Comparison of ENCODE assay signal across 27 cellular contexts in the genomic region with DNA sequence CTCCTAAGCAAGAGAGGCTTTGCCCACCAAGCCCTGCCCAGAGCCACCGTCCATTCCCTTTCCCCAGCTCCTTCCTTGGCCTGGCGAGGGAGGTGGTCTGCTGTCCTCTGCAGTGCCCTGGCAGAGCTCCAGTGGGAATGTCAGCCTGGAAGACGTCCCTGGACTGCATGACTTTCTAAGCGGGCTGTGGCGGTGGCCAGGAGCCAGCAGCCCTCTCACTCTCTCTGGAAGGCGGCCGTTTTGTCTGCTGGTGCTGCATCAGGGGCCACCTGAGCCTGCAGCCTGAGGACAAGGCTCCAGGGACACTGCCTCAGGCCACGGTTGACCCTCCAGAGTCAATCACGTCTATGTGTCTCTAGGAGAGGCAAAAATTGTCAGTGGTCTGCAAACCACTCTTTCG.
A peak's percentile ranks its signal among the peaks of the same experiment; 100 is the strongest.
DNase-seq lines count a peak whose midpoint lies in the region; ATAC-seq, FAIRE-seq and TF ChIP-seq lines count a peak whose summit lies in the region.
"Had no signal": no experiment of that assay in that cellular context is flagged by ENCODE, and none has a peak within 500 bp of the region (broad histone marks: within the 10 kb centered on the region; RNA-seq: fewer than 3 reads in every experiment).

No MANE protein-coding gene starts in this region.

- ATAC-seq in Right ventricle myocardium inferior = peak; percentile 20
- ATAC-seq in HG03521 (IDR thresholded peaks at IDR 0.05; ENCODE audit: unreplicated experiment) = no peak
- no peak for ATAC-seq in HG03520 (IDR thresholded peaks at IDR 0.05; ENCODE audit: unreplicated experiment)
- ATAC-seq in naive thymus-derived CD8-positive, alpha-beta T cell = no peak
- ATAC-seq: activated naive CD4-positive, alpha-beta T cell treated with anti-CD3 and anti-CD28 coated beads, Interleukin-2, amount 50 U/mL, for 72 hours; activated T-helper 17 cell treated with anti-CD3 and anti-CD28 coated beads, Interleukin-2, amount 50 U/mL, for 72 hours; K562; stimulated activated naive CD8-positive, alpha-beta T cell treated with anti-CD3 and anti-CD28 coated beads, Interleukin-15, Interleukin-2, amounts not matched to agents 100 U/mL and 50 U/mL, for 24 hours had no signal

- no peaks in the 10 kb centered on the region for H3K9me3 Mint-ChIP-seq in nephron
- H3K9me3 Mint-ChIP-seq in naive thymus-derived CD8-positive, alpha-beta T cell = no peaks in the 10 kb centered on the region
- H3K9me3 Mint-ChIP-seq: activated naive CD4-positive, alpha-beta T cell treated with anti-CD3 and anti-CD28 coated beads, Interleukin-2, amount 50 U/mL, for 72 hours; activated T-helper 17 cell treated with anti-CD3 and anti-CD28 coated beads, Interleukin-2, amount 50 U/mL, for 72 hours; CD4-positive, alpha-beta T cell had no signal

- H3K9ac ChIP-seq in H1 (replicated peaks in 1 of 4; ENCODE audit: extremely low read depth in 1 of 4, low read depth in 3 of 4, low read length in 3 of 4) = no peak overlapping the region

- H2BK15ac ChIP-seq in H1 (ENCODE audit: low read length) = no peak overlapping the region

- H3K4me3 Mint-ChIP-seq in nephron = peak overlapping the region in 1 of 3 experiments; percentile 8
- H3K4me3 Mint-ChIP-seq in naive thymus-derived CD8-positive, alpha-beta T cell = no peak overlapping the region
- H3K4me3 Mint-ChIP-seq: activated T-helper 17 cell treated with anti-CD3 and anti-CD28 coated beads, Interleukin-2, amount 50 U/mL, for 72 hours; CD4-positive, alpha-beta T cell had no signal

- H3K36me3 ChIP-seq in H1 (ENCODE audit: control insufficient read depth in 2 of 4, insufficient read depth in 4 of 4, low read length in 3 of 4) = no peaks in the 10 kb centered on the region
- H3K36me3 ChIP-seq: MG63, tibial nerve, WERI-Rb-1 had no signal

- H2BK20ac ChIP-seq in H1 (ENCODE audit: low read length) = no peak overlapping the region

- no peaks in the 10 kb centered on the region for H3K9me3 ChIP-seq in H1 (ENCODE audit: insufficient read depth in 2 of 2, low read depth in 1 of 2, low read length in 1 of 2)
- H3K9me3 ChIP-seq: MG63, tibial nerve had no signal

- H4K5ac ChIP-seq in H1 (ENCODE audit: insufficient read length, low read depth, low read length) = no peak overlapping the region

- H3K23me2 ChIP-seq in H1 (ENCODE audit: low read depth, low read length) = no peaks in the 10 kb centered on the region; the same call in 1 of the 2 replicates

- H4K8ac ChIP-seq in H1 (ENCODE audit: extremely low read depth, insufficient read depth, low read length) = peak overlapping the region; percentile 57; the same call in 1 of the 2 replicates

- peaks cover 17% of the 10 kb centered on the region for H3K27me3 Mint-ChIP-seq in nephron (ENCODE audit: low read depth)
- peaks cover 0 to 12% (median 4%) of the 10 kb centered on the region in 5 donors for H3K27me3 Mint-ChIP-seq in naive thymus-derived CD8-positive, alpha-beta T cell

- no peak overlapping the region for H2AK5ac ChIP-seq in H1 (ENCODE audit: low read depth, low read length)

- TF ChIP-seq CTCF in H1 (IDR thresholded peaks at IDR 0.05; ENCODE audit: control extremely low read depth in 1 of 3, insufficient read depth in 1 of 3, low read depth in 1 of 3, low read length in 3 of 3) (no peak), nephron (IDR thresholded peaks at IDR 0.05; ENCODE audit: unreplicated experiment in 3 of 3) (no peak)

- no peak overlapping the region for H3K56ac ChIP-seq in H1 (replicated peaks; ENCODE audit: insufficient read length, low read depth, low read length)

- POLR2A ChIA-PET in H1 (lab: Charles Lee; ENCODE audit: partially characterized antibody) = no interaction called here
- POLR2A ChIA-PET in naive thymus-derived CD8-positive, alpha-beta T cell (lab: Charles Lee) = no interaction called here

- no peak overlapping the region for H2BK5ac ChIP-seq in H1 (ENCODE audit: low read depth, low read length)

- no peak for TF ChIP-seq RAD21 in H1 (IDR thresholded peaks at IDR 0.05 in 1 of 2, conservative IDR thresholded peaks at IDR 0.05 in 1 of 2; ENCODE audit: low read depth in 2 of 2, low read length in 2 of 2)

- CTCF ChIA-PET in H1 (lab: Charles Lee; ENCODE audit: partially characterized antibody) = interaction anchor here (0.9 to 1.7 kb wide), 7 partner anchors 11 to 71 kb away, joined by 3 to 4 read pairs (median 3); no protein-coding TSS in a partner anchor

- no peak overlapping the region for H2BK12ac ChIP-seq in H1 (ENCODE audit: low read depth, low read length)

- no peak for TF ChIP-seq EP300 in H1 (IDR thresholded peaks at IDR 0.05; ENCODE audit: borderline replicate concordance in 1 of 2, low read depth in 2 of 2, low read length in 2 of 2)

- no peaks in the 10 kb centered on the region for H3K79me2 ChIP-seq in H1 (ENCODE audit: control insufficient read depth in 1 of 2, insufficient read depth in 2 of 2, low read length in 2 of 2)

- no peaks in the 10 kb centered on the region; a peak in 1 of 7 replicates for H3K4me1 ChIP-seq in H1 (replicated peaks in 1 of 4; ENCODE audit: control insufficient read depth in 3 of 4, insufficient read depth in 4 of 4, low read length in 3 of 4)

- TF ChIP-seq POLR2A in H1 (IDR thresholded peaks at IDR 0.05; ENCODE audit: control extremely low read depth in 1 of 2, low read depth in 2 of 2, low read length in 2 of 2) = no peak

- no peak overlapping the region for H3K4me2 ChIP-seq in H1 (ENCODE audit: insufficient read depth in 1 of 2, low read depth in 2 of 2, low read length in 2 of 2)

- H3K27me3 ChIP-seq in H1 (replicated peaks in 1 of 4; ENCODE audit: control insufficient read depth in 3 of 4, extremely low read depth in 1 of 4, insufficient read depth in 3 of 4, low read length in 3 of 4) = no peaks in the 10 kb centered on the region; a peak in 1 of 7 replicates
- H3K27me3 ChIP-seq: MG63, tibial nerve had no signal

- no peak overlapping the region for H3K4ac ChIP-seq in H1 (replicated peaks; ENCODE audit: insufficient read length, low read depth, low read length)

- H4K20me1 ChIP-seq in H1 (replicated peaks in 1 of 2; ENCODE audit: control insufficient read depth in 1 of 2, insufficient read depth in 2 of 2, low read length in 2 of 2) = no peaks in the 10 kb centered on the region

- H3K27ac ChIP-seq in H1 (ENCODE audit: low read depth, low read length) = no peak overlapping the region
- H3K27ac ChIP-seq: tibial nerve, WERI-Rb-1 had no signal

- no peak overlapping the region for H3K23ac ChIP-seq in H1 (ENCODE audit: insufficient read length)

- intact Hi-C loops in Right ventricle myocardium inferior (cut with DNase I) (no loop called here), cardiac septum (cut with DNase I) (no loop called here)

- H3K4me3 ChIP-seq in H1 (ENCODE audit: extremely low read depth in 1 of 4, insufficient read depth in 2 of 4, low read depth in 3 of 4, low read length in 4 of 4) = no peak overlapping the region
- H3K4me3 ChIP-seq: K562, MG63, tibial nerve had no signal

- no peak overlapping the region for H3K18ac ChIP-seq in H1 (ENCODE audit: extremely low read depth, low read length)

- H3K36me3 Mint-ChIP-seq in nephron (ENCODE audit: low read depth) = no peaks in the 10 kb centered on the region
- no peaks in the 10 kb centered on the region for H3K36me3 Mint-ChIP-seq in naive thymus-derived CD8-positive, alpha-beta T cell
- H3K36me3 Mint-ChIP-seq: activated naive CD4-positive, alpha-beta T cell treated with anti-CD3 and anti-CD28 coated beads, Interleukin-2, amount 50 U/mL, for 72 hours had no signal

- no peak overlapping the region; the same call in 1 of the 2 replicates for H2AFZ ChIP-seq in H1 (ENCODE audit: low read length)

- no peak for FAIRE-seq in H1 (lab: Jason Lieb, UNC)
- FAIRE-seq: endothelial cell of umbilical vein, K562 had no signal

- H3K79me1 ChIP-seq in H1 (ENCODE audit: low read depth, low read length) = no peaks in the 10 kb centered on the region

- peak overlapping the region; percentile 34 to 60 (median 37) for H3K27ac Mint-ChIP-seq in nephron
- H3K27ac Mint-ChIP-seq in naive thymus-derived CD8-positive, alpha-beta T cell = peak overlapping the region in 1 of 10 donors; percentile 45
- H3K27ac Mint-ChIP-seq: activated naive CD4-positive, alpha-beta T cell treated with anti-CD3 and anti-CD28 coated beads, Interleukin-2, amount 50 U/mL, for 72 hours; activated T-helper 17 cell treated with anti-CD3 and anti-CD28 coated beads, Interleukin-2, amount 50 U/mL, for 72 hours; CD4-positive, alpha-beta T cell had no signal

- 86% methylated on average over 10 of the region's 10 CpGs; no CpG with 5 or more reads in 1 of the 2 experiments for WGBS in H1 (ENCODE audit: extremely low coverage in 1 of 2, insufficient coverage in 1 of 2, insufficient read length in 1 of 2, insufficient replicate concordance in 2 of 2, low coverage in 1 of 2, low lambda C conversion rate in 2 of 2, missing lambda C conversion rate in 1 of 2), 2 experiments

- H3K4me1 Mint-ChIP-seq in nephron = peaks cover 22% of the 10 kb centered on the region
- H3K4me1 Mint-ChIP-seq in naive thymus-derived CD8-positive, alpha-beta T cell = no peaks in the 10 kb centered on the region
- H3K4me1 Mint-ChIP-seq: activated T-helper 17 cell treated with anti-CD3 and anti-CD28 coated beads, Interleukin-2, amount 50 U/mL, for 72 hours had no signal

- DNase-seq in Right ventricle myocardium inferior (ENCODE audit: missing footprints) (no peak), cardiac septum (ENCODE audit: low spot score) (no peak), H1 (ENCODE audit: low read depth in 1 of 2, low spot score in 2 of 2) (peak in 1 of 2 experiments; percentile 33), HPDE6-E6E7 (ENCODE audit: extremely low spot score) (no peak)
- no peak for DNase-seq in naive thymus-derived CD8-positive, alpha-beta T cell
- DNase-seq: activated CD8-positive, alpha-beta memory T cell treated with anti-CD3 and anti-CD28 coated beads, Interleukin-2, amount 50 U/mL, for 4 hours; aorta; CD4-positive, alpha-beta T cell; central memory CD4-positive, alpha-beta T cell; GF-D8; GOT3; kidney glomerular epithelial cell; MG63; NCI-H1436; NCI-H510A; RPMI8226; stimulated activated naive CD8-positive, alpha-beta T cell treated with anti-CD3 and anti-CD28 coated beads, Interleukin-15, Interleukin-2, amounts not matched to agents 100 U/mL and 50 U/mL, for 24 hours; T-helper 9 cell; WERI-Rb-1 had no signal

- no peak overlapping the region for H4K91ac ChIP-seq in H1 (replicated peaks; ENCODE audit: insufficient read length, low read length)

- H3K14ac ChIP-seq in H1 (ENCODE audit: insufficient read length) = no peak overlapping the region

- H2BK120ac ChIP-seq in H1 (replicated peaks; ENCODE audit: low read depth, low read length) = no peak overlapping the region

TF ChIP-seq in H1, 55 proteins besides CTCF, POLR2A, EP300 and RAD21 (continues in another document):
- TF ChIP-seq POLR2AphosphoS5 (IDR thresholded peaks at IDR 0.05; ENCODE audit: low read depth, low read length) = no peak
